Comparison of ENCODE assay signal across 17 cellular contexts in genomic region chr14:69815556-69815955, GRCh38. TPM values are rescaled to one million over a fixed set of nuclear protein-coding genes. Genes with fewer than 3 reads are reported as not detected.
DNase-seq lines count a peak whose midpoint lies in the region; ATAC-seq and TF ChIP-seq lines count a peak whose summit lies in the region.
"Had no signal": no experiment of that assay in that cellular context is flagged by ENCODE, and none has a peak within 500 bp of the region (broad histone marks: within the 10 kb centered on the region; RNA-seq: fewer than 3 reads in every experiment).

No MANE protein-coding gene starts in this region.

- H3K27me3 ChIP-seq in GM23338 (ENCODE audit: insufficient read depth), result no peaks in the 10 kb centered on the region
- no peaks in the 10 kb centered on the region for H3K27me3 ChIP-seq in trophoblast cell (ENCODE audit: insufficient read depth, low read length)

- no peaks in the 10 kb centered on the region for H3K9me3 ChIP-seq in trophoblast cell (ENCODE audit: insufficient read depth, low read depth, low read length)
- H3K9me3 ChIP-seq: HAP-1 had no signal

- H2BK120ac ChIP-seq in trophoblast cell (ENCODE audit: insufficient read depth, low read length, poor library complexity), result no peak overlapping the region

- no peak overlapping the region for H2BK12ac ChIP-seq in trophoblast cell (ENCODE audit: low read length)

- H3K79me1 ChIP-seq in trophoblast cell (ENCODE audit: low read length), result peaks cover 9% of the 10 kb centered on the region

- H4K12ac ChIP-seq in trophoblast cell (ENCODE audit: low read depth, low read length), result no peak overlapping the region

- H3K4me1 Mint-ChIP-seq in GM23338, result peaks cover 2% of the 10 kb centered on the region; the same call in 2 of the 3 replicates
- H3K4me1 Mint-ChIP-seq in activated CD4-positive, alpha-beta T cell treated with anti-CD3 and anti-CD28 coated beads, Interleukin-2, amount 10 ng/mL, durations not matched to agents 24 days and 14 days, result peaks cover 4% of the 10 kb centered on the region
- H3K4me1 Mint-ChIP-seq in natural killer cell, result peaks cover 0 to 5% of the 10 kb centered on the region in 2 donors

- H3K4ac ChIP-seq in trophoblast cell (ENCODE audit: low read depth, low read length), result no peak overlapping the region

- no peak overlapping the region for H4K91ac ChIP-seq in trophoblast cell (ENCODE audit: low read depth, low read length)

- TF ChIP-seq CTCF in GM23338 (conservative IDR thresholded peaks at IDR 0.05; ENCODE audit: low read depth in 2 of 2) (no peak), natural killer cell (IDR thresholded peaks at IDR 0.05) (no peak)

- H3K4me3 Mint-ChIP-seq in GM23338 (no peak overlapping the region), natural killer cell (no peak overlapping the region)
- no peak overlapping the region for H3K4me3 Mint-ChIP-seq in activated CD4-positive, alpha-beta T cell treated with anti-CD3 and anti-CD28 coated beads, Interleukin-2, amount 10 ng/mL, durations not matched to agents 24 days and 14 days
- H3K4me3 Mint-ChIP-seq: CD4-positive, alpha-beta memory T cell; HFFc6 had no signal

- no CpG with 5 or more reads among the region's 5 CpGs for WGBS in trophoblast cell (ENCODE audit: extremely low coverage, insufficient coverage, insufficient read length)

- H3K36me3 Mint-ChIP-seq in GM23338 (ENCODE audit: low read depth) (no peaks in the 10 kb centered on the region), natural killer cell (no peaks in the 10 kb centered on the region)
- H3K36me3 Mint-ChIP-seq in activated CD4-positive, alpha-beta T cell treated with anti-CD3 and anti-CD28 coated beads, Interleukin-2, amount 10 ng/mL, durations not matched to agents 24 days and 14 days (ENCODE audit: low read depth), result no peaks in the 10 kb centered on the region
- H3K36me3 Mint-ChIP-seq: CD4-positive, alpha-beta memory T cell had no signal

- ATAC-seq in GM23338, result no peak
- no peak for ATAC-seq in GM18505 (IDR thresholded peaks at IDR 0.05; ENCODE audit: unreplicated experiment)
- ATAC-seq in natural killer cell, result no peak

- H3K27ac Mint-ChIP-seq in GM23338 (no peak overlapping the region), natural killer cell (no peak overlapping the region)
- no peak overlapping the region for H3K27ac Mint-ChIP-seq in activated CD4-positive, alpha-beta T cell treated with anti-CD3 and anti-CD28 coated beads, Interleukin-2, amount 10 ng/mL, durations not matched to agents 24 days and 14 days
- H3K27ac Mint-ChIP-seq: CD4-positive, alpha-beta memory T cell; HFFc6 had no signal

- H3F3A ChIP-seq in GM23338 (replicated peaks; ENCODE audit: low read depth), result no peaks in the 10 kb centered on the region

- H3K9me3 Mint-ChIP-seq in GM23338 (0 out of 3 replicates have a peak, but pooled peaks cover 10% of the 10 kb centered on the region), natural killer cell (no peaks in the 10 kb centered on the region)
- no peaks in the 10 kb centered on the region for H3K9me3 Mint-ChIP-seq in activated CD4-positive, alpha-beta T cell treated with anti-CD3 and anti-CD28 coated beads, Interleukin-2, amount 10 ng/mL, durations not matched to agents 24 days and 14 days
- H3K9me3 Mint-ChIP-seq: CD4-positive, alpha-beta memory T cell; HFFc6 had no signal

- H3K4me2 ChIP-seq in GM23338, result no peak overlapping the region
- no peak overlapping the region for H3K4me2 ChIP-seq in trophoblast cell (ENCODE audit: low read length)

- TF ChIP-seq POLR2A in GM18505 (IDR thresholded peaks at IDR 0.05; ENCODE audit: borderline replicate concordance, extremely low read depth, insufficient read depth, insufficient read length), result no peak

- H3K9me2 ChIP-seq in GM23338 (ENCODE audit: insufficient read depth), result peaks cover 2% of the 10 kb centered on the region; the same call in 1 of the 2 replicates

- H3K18ac ChIP-seq in trophoblast cell (ENCODE audit: low read length), result no peak overlapping the region

- no peak overlapping the region for H2BK5ac ChIP-seq in trophoblast cell (ENCODE audit: low read depth, low read length, poor library complexity)

- no peaks in the 10 kb centered on the region for H3K4me1 ChIP-seq in GM23338 (ENCODE audit: insufficient read depth)
- H3K4me1 ChIP-seq in trophoblast cell (ENCODE audit: control insufficient read depth in 1 of 2, insufficient read depth in 2 of 2, low read length in 2 of 2), result peaks cover 3 to 12% of the 10 kb centered on the region in 2 experiments
- H3K4me1 ChIP-seq: HAP-1 had no signal

- no peaks in the 10 kb centered on the region for H4K20me1 ChIP-seq in GM23338 (replicated peaks; ENCODE audit: insufficient read depth)

- H3K27ac ChIP-seq in GM23338 (ENCODE audit: low read depth) (no peak overlapping the region), trophoblast cell (ENCODE audit: low read depth, low read length) (peak overlapping the region; percentile 2)

- H2AFZ ChIP-seq in GM23338 (peak overlapping the region; percentile 72; the same call in 1 of the 2 replicates), trophoblast cell (ENCODE audit: insufficient read depth, low read length, poor library complexity) (no peak overlapping the region)

- H3K27me3 Mint-ChIP-seq in GM23338 (ENCODE audit: insufficient read depth, low read depth, poor library complexity) (peaks cover 2% of the 10 kb centered on the region), natural killer cell (ENCODE audit: low read depth in 2 of 2) (peaks cover 0 to 6% of the 10 kb centered on the region in 2 donors)
- H3K27me3 Mint-ChIP-seq in activated CD4-positive, alpha-beta T cell treated with anti-CD3 and anti-CD28 coated beads, Interleukin-2, amount 10 ng/mL, durations not matched to agents 24 days and 14 days, result peaks cover 13% of the 10 kb centered on the region

- H2AK5ac ChIP-seq in trophoblast cell (ENCODE audit: low read length), result no peak overlapping the region

- no peak overlapping the region for H3K14ac ChIP-seq in trophoblast cell (ENCODE audit: low read length)

- H3K23ac ChIP-seq in trophoblast cell (ENCODE audit: low read length), result no peak overlapping the region

- H4K8ac ChIP-seq in trophoblast cell (ENCODE audit: low read depth, low read length), result no peak overlapping the region

- intact Hi-C loops in activated CD4-positive, alpha-beta T cell treated with anti-CD3 and anti-CD28 coated beads, Interleukin-2, amount 10 ng/mL, durations not matched to agents 24 days and 14 days (cut with micrococcal nuclease), result no loop called here
- intact Hi-C loops in natural killer cell (cut with micrococcal nuclease), result loop anchor here (5.0 kb wide), 3 partner anchors 197 to 1157 kb away; no protein-coding TSS in a partner anchor

- no peaks in the 10 kb centered on the region for H3K36me3 ChIP-seq in GM23338 (ENCODE audit: insufficient read depth)
- no peaks in the 10 kb centered on the region for H3K36me3 ChIP-seq in trophoblast cell (ENCODE audit: control insufficient read depth in 1 of 2, insufficient read depth in 2 of 2, low read length in 2 of 2)
- H3K36me3 ChIP-seq: HAP-1 had no signal

- H3K4me3 ChIP-seq in GM23338, result no peak overlapping the region
- no peak overlapping the region for H3K4me3 ChIP-seq in trophoblast cell (ENCODE audit: low read depth, low read length)
- H3K4me3 ChIP-seq: HAP-1 had no signal

- H3K79me2 ChIP-seq in GM23338 (replicated peaks; ENCODE audit: insufficient read depth), result no peaks in the 10 kb centered on the region
- H3K79me2 ChIP-seq in trophoblast cell (ENCODE audit: control insufficient read depth, insufficient read depth, low read length, poor library complexity), result no peaks in the 10 kb centered on the region

- DNase-seq in GM23338 (ENCODE audit: low spot score), result no peak
- DNase-seq in MV-4-11 (lab: John Stamatoyannopoulos, UW), result peak; percentile 5
- peak; percentile 6 for DNase-seq in mucosa of gallbladder (ENCODE audit: low spot score)
- peak; percentile 86 to 93 for DNase-seq in trophoblast cell
- DNase-seq in activated CD4-positive, alpha-beta T cell treated with anti-CD3 and anti-CD28 coated beads, Interleukin-2, amount 10 ng/mL, durations not matched to agents 24 days and 14 days, result no peak
- no peak for DNase-seq in natural killer cell
- DNase-seq: C1 segment of cervical spinal cord; CD4-positive, alpha-beta memory T cell; COR-L47; DMS153; DND-41; GOT3; HFFc6 had no signal

- no peak overlapping the region for H3K9ac ChIP-seq in trophoblast cell (ENCODE audit: low read length)

TF ChIP-seq in GM23338, 12 proteins besides CTCF, POLR2A, EP300 and RAD21 (continues in another document):
- TF ChIP-seq POLR2AphosphoS5 (IDR thresholded peaks at IDR 0.05; ENCODE audit: low read depth), result no peak

RNA-seq across cellular contexts. Expression of gene SLC10A1, which starts 18.5 kb away (rescaled TPM):
- not detected in 2 replicates for total RNA-seq in GM23338 (2014; rRNA removed; shearing (Covaris generic))
- 0.10 TPM in 2 replicates for polyA plus RNA-seq in GM23338 (2016; fragmentation: Nextera tagmentation; extraction: Ambion mirVana)
- total RNA-seq in mucosa of gallbladder (0.86 TPM), natural killer cell (not detected)
- polyA plus RNA-seq in trophoblast cell (2013), result 0.07 TPM in 2 replicates
- total RNA-seq in activated CD4-positive, alpha-beta T cell treated with anti-CD3 and anti-CD28 coated beads, Interleukin-2, amount 10 ng/mL, durations not matched to agents 24 days and 14 days, result not detected in 2 replicates
- total RNA-seq: A673; CD4-positive, alpha-beta memory T cell; HFFc6 had no signal
- polyA plus RNA-seq: BJ; CD4-positive, alpha-beta memory T cell had no signal

RNA-seq across cellular contexts. Expression of gene SRSF5, which starts 48.6 kb away (rescaled TPM):
- total RNA-seq in GM23338 (2014; rRNA removed; shearing (Covaris generic)), result 172 and 204 TPM in 2 replicates
- polyA plus RNA-seq in GM23338 (2016; fragmentation: Nextera tagmentation; extraction: Ambion mirVana), result 343 and 389 TPM in 2 replicates
- total RNA-seq in mucosa of gallbladder (343 TPM), natural killer cell (1,000 to 10,000 TPM; 1,327 to 1,669 (median 1,634) TPM)
- polyA plus RNA-seq in trophoblast cell (2013), result 200 TPM in 2 replicates
- total RNA-seq in activated CD4-positive, alpha-beta T cell treated with anti-CD3 and anti-CD28 coated beads, Interleukin-2, amount 10 ng/mL, durations not matched to agents 24 days and 14 days, result 319 and 322 TPM in 2 replicates

Comparison
In these comparisons a context has a peak if more than half of its experiments do, and no peak if none do; other contexts are left out.
1. DNase-seq: peak in MV-4-11 (single experiment), mucosa of gallbladder (single experiment) and trophoblast cell (2 of 2); none in GM23338 (single experiment), activated CD4-positive, alpha-beta T cell treated with anti-CD3 and anti-CD28 coated beads, Interleukin-2, amount 10 ng/mL, durations not matched to agents 24 days and 14 days (single experiment) and natural killer cell (single experiment).